Comparison of ENCODE assay signal across 11 cellular contexts in genomic region chr5:157049605-157050004, GRCh38. TPM values are rescaled to one million over a fixed set of nuclear protein-coding genes. Genes with fewer than 3 reads are reported as not detected.
DNase-seq lines count a peak whose midpoint lies in the region; ATAC-seq, FAIRE-seq and TF ChIP-seq lines count a peak whose summit lies in the region.
"Had no signal": no experiment of that assay in that cellular context is flagged by ENCODE, and none has a peak within 500 bp of the region (broad histone marks: within the 10 kb centered on the region; RNA-seq: fewer than 3 reads in every experiment).

No MANE protein-coding gene starts in this region.

- CTCF ChIA-PET in A549 (lab: Yijun Ruan, JAX), result interaction anchor here (0.7 to 1.4 kb wide), 4 partner anchors 9 to 23 kb away, joined by 3 to 5 read pairs (median 3); partner anchors contain the start of gene HAVCR1

- no peaks in the 10 kb centered on the region for H3K36me3 ChIP-seq in stomach
- H3K36me3 ChIP-seq: sigmoid colon had no signal

- no peaks in the 10 kb centered on the region for H3K9me3 ChIP-seq in A549
- H3K9me3 ChIP-seq in stomach, result no peaks in the 10 kb centered on the region
- H3K9me3 ChIP-seq: sigmoid colon had no signal

- POLR2A ChIA-PET in A549 (lab: Yijun Ruan, JAX), result interaction anchor here (2.1 kb wide), 1 partner anchor 10 kb away, joined by 7 read pairs; the partner anchor contains the start of gene HAVCR1

- ATAC-seq in A549 (peak; percentile 65 to 80), GM21367 (IDR thresholded peaks at IDR 0.05; ENCODE audit: unreplicated experiment) (no peak), left lobe of liver (no peak)

- TF ChIP-seq POLR2A in A549 (IDR thresholded peaks at IDR 0.05; ENCODE audit: low read length), result no peak
- TF ChIP-seq POLR2A in stomach (IDR thresholded peaks at IDR 0.05), result no peak

- TF ChIP-seq EP300 in A549 (IDR thresholded peaks at IDR 0.05) (peak; percentile 86 to 95; a peak in 4 of 5 replicates), stomach (IDR thresholded peaks at IDR 0.05) (no peak)

- FAIRE-seq in A549 (lab: Jason Lieb, UNC), result peak; percentile 99

- no peaks in the 10 kb centered on the region for H3K27me3 ChIP-seq in stomach
- H3K27me3 ChIP-seq: sigmoid colon had no signal

- intact Hi-C loops in stomach (cut with DNase I; ENCODE audit: low total_unique reads), result no loop called here

- no peak for TF ChIP-seq CTCF in A549 (IDR thresholded peaks at IDR 0.05)
- no peak for TF ChIP-seq CTCF in stomach (IDR thresholded peaks at IDR 0.05)

- TF ChIP-seq RAD21 in A549 (conservative IDR thresholded peaks at IDR 0.05 in 1 of 2, IDR thresholded peaks at IDR 0.05 in 1 of 2), result peak; percentile 17 to 46; a peak in 3 of 5 replicates

- H3K27ac ChIP-seq in A549 (peak overlapping the region; percentile 89 to 94), stomach (no peak overlapping the region)
- H3K27ac ChIP-seq: sigmoid colon had no signal

- WGBS in A549 (ENCODE audit: missing lambda C conversion rate), result 0% methylated on average over 1 of the region's 1 CpG
- 5 to 63% (median 46%) methylated on average over 1 of the region's 1 CpG for WGBS in stomach, 5 donors

- H3K4me1 ChIP-seq in A549, result peaks cover 96% of the 10 kb centered on the region
- H3K4me1 ChIP-seq in stomach, result no peaks in the 10 kb centered on the region
- H3K4me1 ChIP-seq: sigmoid colon had no signal

- peak overlapping the region; percentile 67 for H3K4me2 ChIP-seq in A549

- H3K4me3 ChIP-seq in A549 (peak overlapping the region; percentile 7; the same call in 1 of the 3 replicates), stomach (no peak overlapping the region)
- H3K4me3 ChIP-seq: sigmoid colon had no signal

- peak; percentile 75 to 85 for DNase-seq in A549 (ENCODE audit: low read depth in 1 of 2, low spot score in 1 of 2)
- DNase-seq in EL, result peak; percentile 66
- DNase-seq in SW480 (ENCODE audit: low spot score), result peak; percentile 50
- peak; percentile 50 for DNase-seq in iPS-NIHi7 (ENCODE audit: extremely low spot score)
- no peak for DNase-seq in stomach
- DNase-seq in activated CD4-positive, CD25-positive, alpha-beta regulatory T cell treated with anti-CD3 and anti-CD28 coated beads, Interleukin-2, amount 50 U/mL, for 72 hours, result no peak
- DNase-seq in left lobe of liver (ENCODE audit: low spot score), result no peak
- DNase-seq: NCI-H526, sigmoid colon had no signal

TF ChIP-seq in A549, 52 proteins besides CTCF, POLR2A, EP300 and RAD21:
- TF ChIP-seq FOXS1 (CRISPR knock-in tag; IDR thresholded peaks at IDR 0.05) (0 out of 2 replicates have a peak, but pooled peaks have one; percentile 8), REST (IDR thresholded peaks at IDR 0.05) (no peak), MAX (IDR thresholded peaks at IDR 0.05) (peak; percentile 61; the same call in 1 of the 2 replicates), JUNB (IDR thresholded peaks at IDR 0.05) (peak; percentile 90), PBX3 (IDR thresholded peaks at IDR 0.05) (peak; percentile 66; the same call in 1 of the 2 replicates), FOSL2 (IDR thresholded peaks at IDR 0.05) (peak; percentile 86), FOSL2 (CRISPR knock-in tag; IDR thresholded peaks at IDR 0.05) (peak; percentile 93), RARB (CRISPR knock-in tag; IDR thresholded peaks at IDR 0.05) (peak; percentile 70; the same call in 1 of the 2 replicates), POLR2AphosphoS2 (conservative IDR thresholded peaks at IDR 0.05; ENCODE audit: low read length) (no peak), JUN (IDR thresholded peaks at IDR 0.05) (peak; percentile 84 to 94; a peak in 4 of 5 replicates), EHMT2 (IDR thresholded peaks at IDR 0.05; ENCODE audit: low read depth) (no peak), CHD4 (IDR thresholded peaks at IDR 0.05; ENCODE audit: borderline replicate concordance) (no peak), CEBPB (IDR thresholded peaks at IDR 0.05) (peak; percentile 93 to 98), BCL3 (IDR thresholded peaks at IDR 0.05) (peak; percentile 82; the same call in 1 of the 3 replicates), GATA3 (IDR thresholded peaks at IDR 0.05; ENCODE audit: borderline replicate concordance) (peak; percentile 87)

RNA-seq across cellular contexts. Expression of gene HAVCR1, which starts 9.3 kb away (rescaled TPM):
- polyA plus RNA-seq in A549 (2011; rRNA removed) (94.7 and 143 TPM in 2 replicates), A549 (2017; fragmentation: RNase III; extraction: RNeasy Plus Mini Kit Qiagen cat#74134 plus additional on column Dnase treatment) (99.1 to 103 TPM (median 101 TPM) in 3 replicates), stomach (not detected)
- polyA plus RNA-seq in A549 (2012; cell fraction: cytosol; rRNA removed), result 58.3 and 77.3 TPM in 2 replicates
- polyA plus RNA-seq in A549 (2012; cell fraction: nucleus; rRNA removed), result 48.5 and 87.7 TPM in 2 replicates
- polyA minus RNA-seq in A549 (2011; rRNA and poly(A)+ RNA removed), result 328 and 421 TPM in 2 replicates
- total RNA-seq in stomach (1 to 10 TPM in 2 of 5 donors, not detected in 3; 2.0 TPM), left lobe of liver (0.23 TPM)
- total RNA-seq: dermis microvascular lymphatic vessel endothelial cell, sigmoid colon had no signal

RNA-seq across cellular contexts. Expression of gene HAVCR2, which starts 59.2 kb away (rescaled TPM):
- polyA plus RNA-seq in A549 (2011; rRNA removed), result 0.13 and 0.24 TPM in 2 replicates
- 0.05 and 0.06 TPM in 2 replicates for polyA plus RNA-seq in A549 (2012; cell fraction: cytosol; rRNA removed)
- polyA plus RNA-seq in A549 (2012; cell fraction: nucleus; rRNA removed), result 0.06 and 0.17 TPM in 2 replicates
- polyA plus RNA-seq in A549 (2017; fragmentation: RNase III; extraction: RNeasy Plus Mini Kit Qiagen cat#74134 plus additional on column Dnase treatment), result 0.05 to 0.17 TPM (median 0.07 TPM) in 3 replicates
- polyA minus RNA-seq in A549 (2011; rRNA and poly(A)+ RNA removed), result 0.54 TPM in 1 of 2 replicates, not detected in the other
- total RNA-seq in stomach, result 1 to 10 TPM in 3 of 5 donors, not detected in 2; 3.5 to 9.9 (median 7.8) TPM
- 1 to 10 TPM; 1.2 to 2.9 (median 2.1) TPM for polyA plus RNA-seq in stomach
- total RNA-seq in left lobe of liver, result 2.9 TPM

Comparison
In these comparisons a context has a peak if more than half of its experiments do, and no peak if none do; other contexts are left out.
1. ATAC-seq: peak in A549 (2 of 2); none in GM21367 (single experiment) and left lobe of liver (single experiment).
2. DNase-seq: peak in A549 (2 of 2), EL (single experiment), SW480 (single experiment) and iPS-NIHi7 (single experiment); none in stomach (single experiment), activated CD4-positive, CD25-positive, alpha-beta regulatory T cell treated with anti-CD3 and anti-CD28 coated beads, Interleukin-2, amount 50 U/mL, for 72 hours (single experiment) and left lobe of liver (single experiment).
3. H3K27ac ChIP-seq: peak in A549 (2 of 2); none in stomach (0 of 5).